In the genomic region with DNA sequence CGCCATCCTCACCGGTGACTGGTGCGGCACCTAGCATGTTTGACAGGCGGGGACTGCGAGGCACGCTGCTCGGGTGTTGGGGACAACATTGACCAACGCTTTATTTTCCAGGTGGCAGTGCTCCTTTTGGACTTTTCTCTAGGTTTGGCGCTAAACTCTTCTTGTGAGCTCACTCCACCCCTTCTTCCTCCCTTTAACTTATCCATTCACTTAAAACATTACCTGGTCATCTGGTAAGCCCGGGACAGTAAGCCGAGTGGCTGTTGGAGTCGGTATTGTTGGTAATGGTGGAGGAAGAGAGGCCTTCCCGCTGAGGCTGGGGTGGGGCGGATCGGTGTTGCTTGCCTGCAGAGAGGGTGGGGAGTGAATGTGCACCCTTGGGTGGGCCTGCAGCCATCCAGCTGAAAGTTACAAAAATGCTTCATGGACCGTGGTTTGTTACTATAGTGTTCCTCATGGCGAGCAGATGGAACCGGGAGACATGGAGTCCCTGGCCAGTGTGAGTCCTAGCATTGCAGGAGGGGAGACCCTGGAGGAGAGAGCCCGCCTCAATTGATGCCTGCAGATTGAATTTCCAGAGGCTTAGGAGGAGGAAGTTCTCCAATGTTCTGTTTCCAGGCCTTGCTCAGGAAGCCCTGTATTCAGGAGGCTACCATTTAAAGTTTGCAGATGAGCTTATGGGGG, we compare ENCODE assay signal across 8 cellular contexts. TPM values are rescaled to one million over a fixed set of nuclear protein-coding genes. Genes with fewer than 3 reads are reported as not detected.
DNase-seq lines count a peak whose midpoint lies in the region; ATAC-seq and TF ChIP-seq lines count a peak whose summit lies in the region.

No MANE protein-coding gene starts in this region.

- intact Hi-C loops in ascending aorta (cut with DNase I), result loop anchor here (2.0 kb wide), 1 partner anchor 75 kb away; a partner anchor contains a TSS
- intact Hi-C loops in spleen (cut with DNase I; ENCODE audit: low total_unique reads), result no loop called here

- H3K4me3 ChIP-seq in ascending aorta (peak overlapping the region; percentile 56 to 80), iPS-20b (ENCODE audit: low read length) (peak overlapping the region; percentile 72), spleen (peak overlapping the region; percentile 66 to 96 (median 83))

- H3K27ac ChIP-seq in ascending aorta, result peak overlapping the region; percentile 97 to 99
- H3K27ac ChIP-seq in iPS-20b (ENCODE audit: low read length), result no peak overlapping the region
- H3K27ac ChIP-seq in spleen, result peak overlapping the region; percentile 92 to 100 (median 98)

- ATAC-seq in HG03354 (IDR thresholded peaks at IDR 0.05; ENCODE audit: poor library complexity, severe bottlenecking, unreplicated experiment) (no peak), GM18511 (IDR thresholded peaks at IDR 0.05; ENCODE audit: unreplicated experiment) (no peak)

- 0 to 14% (median 1%) methylated on average over 18 to 19 of the region's 19 CpGs for WGBS in spleen, 5 donors

- peaks cover 15 to 18% of the 10 kb centered on the region in 2 donors for H3K4me1 ChIP-seq in ascending aorta
- peaks cover 42% of the 10 kb centered on the region for H3K4me1 ChIP-seq in iPS-20b (ENCODE audit: insufficient read depth, low read length)
- peaks cover 36 to 65% (median 57%) of the 10 kb centered on the region in 6 donors for H3K4me1 ChIP-seq in spleen

- no peaks in the 10 kb centered on the region for H3K9me3 ChIP-seq in ascending aorta
- no peaks in the 10 kb centered on the region for H3K9me3 ChIP-seq in iPS-20b (ENCODE audit: insufficient read depth, low read depth, low read length)
- H3K9me3 ChIP-seq in spleen, result no peaks in the 10 kb centered on the region

- TF ChIP-seq CTCF in ascending aorta (IDR thresholded peaks at IDR 0.05), result no peak
- no peak for TF ChIP-seq CTCF in spleen (IDR thresholded peaks at IDR 0.05 in 8 of 11, conservative IDR thresholded peaks at IDR 0.05 in 3 of 11)

- TF ChIP-seq POLR2A in spleen (IDR thresholded peaks at IDR 0.05), result peak in 1 of 3 donors; percentile 5

- H3K9ac ChIP-seq in iPS-20b (ENCODE audit: low read depth, low read length), result peak overlapping the region; percentile 83

- DNase-seq in Caki2 (ENCODE audit: low read depth) (peak; percentile 45), NCI-H69 (lab: John Stamatoyannopoulos, UW) (peak; percentile 38), ascending aorta (ENCODE audit: low spot score in 2 of 2) (peak; percentile 8 to 64), spleen (peak; percentile 84), mucosa of gallbladder (ENCODE audit: low spot score) (no peak)

- no peaks in the 10 kb centered on the region for H3K27me3 ChIP-seq in ascending aorta
- no peaks in the 10 kb centered on the region for H3K27me3 ChIP-seq in iPS-20b (ENCODE audit: insufficient read depth, low read length)
- H3K27me3 ChIP-seq in spleen (replicated peaks in 1 of 7), result no peaks in the 10 kb centered on the region

- H3K36me3 ChIP-seq in ascending aorta, result peaks cover 37 to 47% of the 10 kb centered on the region in 2 donors
- no peaks in the 10 kb centered on the region for H3K36me3 ChIP-seq in iPS-20b (ENCODE audit: insufficient read depth, low read depth, low read length)
- H3K36me3 ChIP-seq in spleen, result peaks cover 0 to 48% (median 4%) of the 10 kb centered on the region in 6 donors

- in situ Hi-C loops in Caki2 (cut with HindIII; ENCODE audit: low pct_unique_long_range_greater_than_20kb, low sequenced_read_pairs), result no loop called here

RNA-seq across cellular contexts. Expression of a gene that starts 1.1 kb away (rescaled TPM):
- 2.3 and 8.7 TPM in 2 replicates for total RNA-seq in Caki2 (2014; rRNA removed; shearing (Covaris generic); ENCODE audit: low replicate concordance)
- total RNA-seq in ascending aorta (180 TPM), spleen (1,000 to 10,000 TPM in 2 of 7 donors, 100 to 1,000 TPM in 5; 266 to 1,804 (median 799) TPM), mucosa of gallbladder (1,012 TPM)
- 1,000 to 10,000 TPM in 2 of 3 donors, 100 to 1,000 TPM in 1; 526 to 1,090 (median 1,018) TPM for polyA plus RNA-seq in spleen

RNA-seq across cellular contexts. Expression of a gene that starts 37.2 kb away (rescaled TPM):
- 24.8 and 35.5 TPM in 2 replicates for total RNA-seq in Caki2 (2014; rRNA removed; shearing (Covaris generic); ENCODE audit: low replicate concordance)
- 99.3 TPM for total RNA-seq in ascending aorta
- 100 to 1,000 TPM in 3 of 7 donors, 10 to 100 TPM in 4; 65.4 to 128 (median 99.5) TPM for total RNA-seq in spleen
- polyA plus RNA-seq in spleen, result 10 to 100 TPM; 19.3 to 32.0 (median 23.4) TPM
- total RNA-seq in mucosa of gallbladder, result 40.8 TPM

RNA-seq across cellular contexts. Expression of a gene that starts 41.2 kb away (rescaled TPM):
- 1.1 and 2.3 TPM in 2 replicates for total RNA-seq in Caki2 (2014; rRNA removed; shearing (Covaris generic); ENCODE audit: low replicate concordance)
- total RNA-seq in ascending aorta, result 11.4 TPM
- total RNA-seq in spleen, result 10 to 100 TPM; 11.6 to 33.4 (median 25.7) TPM
- 10 to 100 TPM; 14.1 to 26.2 (median 24.1) TPM for polyA plus RNA-seq in spleen
- 7.1 TPM for total RNA-seq in mucosa of gallbladder

Comparison
In these comparisons a context has a peak if more than half of its experiments do, and no peak if none do; other contexts are left out.
1. RNA of a gene that starts 1.1 kb away (total RNA-seq): 1,012 TPM in mucosa of gallbladder (single experiment), 266 to 1,804 TPM in spleen and 180 TPM in ascending aorta (single experiment); 2.3 to 8.7 TPM in Caki2; every median in the first group is over 10 times any median in the second.
2. Peak in every context shown above with its lines, with median percentiles within 50 percentile points of each other: H3K4me3 ChIP-seq.